Comparison of ENCODE assay signal across 6 cellular contexts in genomic region chr6:22907085-22907484, GRCh38.
"Had no signal": no experiment of that assay in that cellular context is flagged by ENCODE, and none has a peak within 500 bp of the region (broad histone marks: within the 10 kb centered on the region; RNA-seq: fewer than 3 reads in every experiment).

No MANE protein-coding gene starts in this region.

- DNase-seq: H7, HFFc6, KG1 had no signal

- H3K4me2 ChIP-seq: GM23338 had no signal

- H2AFZ ChIP-seq: GM23338 had no signal

- FAIRE-seq: K562 had no signal

- H3K36me3 ChIP-seq: HAP-1 had no signal

- ATAC-seq: K562 had no signal

- H3K27ac Mint-ChIP-seq: GM23338, HFFc6 had no signal

- H3K4me3 Mint-ChIP-seq: GM23338, HFFc6 had no signal

- H3K4me3 ChIP-seq: GM23338, HAP-1, K562 had no signal

- H3K9me3 Mint-ChIP-seq: GM23338, HFFc6 had no signal
